8 cellular contexts compared by ENCODE assay signal in the genomic region with DNA sequence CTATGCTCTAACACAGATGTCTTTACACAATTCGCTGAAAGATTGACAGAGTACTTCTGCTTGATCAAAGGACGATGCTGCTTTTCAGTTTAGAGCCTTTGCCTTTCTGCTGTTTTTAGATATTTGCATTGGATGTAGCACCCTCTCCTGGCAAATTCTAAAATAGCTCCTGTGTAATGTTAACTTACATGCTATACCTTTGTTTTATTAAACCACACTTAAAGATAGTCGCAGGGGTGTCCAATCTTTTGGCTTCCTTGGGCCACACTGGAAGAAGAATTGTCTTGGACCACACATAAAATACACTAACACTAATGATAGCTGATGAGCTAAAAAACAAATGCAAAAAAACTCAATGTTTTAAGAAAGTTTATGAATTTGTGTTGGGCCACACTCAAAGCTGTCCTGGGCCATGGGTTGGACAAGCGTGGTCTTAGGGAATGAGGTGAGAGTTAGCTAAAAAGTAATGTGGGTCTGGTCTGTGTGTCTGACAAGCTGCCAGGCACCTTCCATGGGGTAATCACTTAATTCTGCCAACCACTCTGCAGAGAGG.
DNase-seq lines count a peak whose midpoint lies in the region; ATAC-seq, FAIRE-seq and TF ChIP-seq lines count a peak whose summit lies in the region.

No MANE protein-coding gene starts in this region.

- H3K79me2 ChIP-seq in Karpas-422 (ENCODE audit: low read length) = no peaks in the 10 kb centered on the region
- no peaks in the 10 kb centered on the region for H3K79me2 ChIP-seq in endothelial cell of umbilical vein (ENCODE audit: control insufficient read depth, insufficient read depth, low read length)

- H3K4me3 ChIP-seq in A673 (ENCODE audit: low read depth, low read length, poor library complexity, severe bottlenecking) (no peak overlapping the region), Karpas-422 (ENCODE audit: low read length) (no peak overlapping the region), endothelial cell of umbilical vein (replicated peaks in 1 of 3; ENCODE audit: insufficient read depth in 1 of 3, low read depth in 1 of 3, low read length in 3 of 3) (no peak overlapping the region)

- H4K20me1 ChIP-seq in Karpas-422 (ENCODE audit: insufficient read depth, low read depth, low read length) = no peaks in the 10 kb centered on the region
- no peaks in the 10 kb centered on the region for H4K20me1 ChIP-seq in endothelial cell of umbilical vein (replicated peaks; ENCODE audit: control insufficient read depth, extremely low read depth, insufficient read depth, low read length)

- H3K4me2 ChIP-seq in Karpas-422 (ENCODE audit: low read depth, low read length, poor library complexity, severe bottlenecking) = no peak overlapping the region
- H3K4me2 ChIP-seq in endothelial cell of umbilical vein (ENCODE audit: insufficient read depth, low read length) = no peak overlapping the region

- TF ChIP-seq POLR2A in endothelial cell of umbilical vein (IDR thresholded peaks at IDR 0.05; ENCODE audit: low read depth, low read length) = no peak

- no peaks in the 10 kb centered on the region for H3K9me3 ChIP-seq in A673 (ENCODE audit: low read depth, low read length, poor library complexity, severe bottlenecking)
- H3K9me3 ChIP-seq in Karpas-422 (ENCODE audit: low read length) = no peaks in the 10 kb centered on the region
- no peaks in the 10 kb centered on the region for H3K9me3 ChIP-seq in endothelial cell of umbilical vein (replicated peaks; ENCODE audit: control insufficient read depth, insufficient read depth, low read length)

- H3K4me1 ChIP-seq in A673 (ENCODE audit: insufficient read depth, low read length, poor library complexity, severe bottlenecking) = no peaks in the 10 kb centered on the region
- H3K4me1 ChIP-seq in Karpas-422 (ENCODE audit: low read length) = no peaks in the 10 kb centered on the region
- H3K4me1 ChIP-seq in endothelial cell of umbilical vein (ENCODE audit: control insufficient read depth, extremely low read depth, insufficient read depth, low read length) = peaks cover 15% of the 10 kb centered on the region

- H3K27ac ChIP-seq in A673 (ENCODE audit: low read depth, low read length, poor library complexity, severe bottlenecking) (no peak overlapping the region), Karpas-422 (ENCODE audit: low read length) (no peak overlapping the region), endothelial cell of umbilical vein (ENCODE audit: insufficient read depth, low read depth, low read length) (no peak overlapping the region)

- dilution Hi-C loops in endothelial cell of umbilical vein (cut with MboI; ENCODE audit: extremely low pct_ligation_motif_present, low sequenced_read_pairs) = no loop called here

- no peak overlapping the region for H3K9ac ChIP-seq in Karpas-422 (ENCODE audit: low read length)
- no peak overlapping the region for H3K9ac ChIP-seq in endothelial cell of umbilical vein (replicated peaks; ENCODE audit: extremely low read depth, insufficient read depth, low read length)

- no peaks in the 10 kb centered on the region for H3K27me3 ChIP-seq in A673 (replicated peaks; ENCODE audit: insufficient read depth, low read depth, low read length, poor library complexity)
- no peaks in the 10 kb centered on the region for H3K27me3 ChIP-seq in Karpas-422 (ENCODE audit: low read length)
- H3K27me3 ChIP-seq in endothelial cell of umbilical vein (ENCODE audit: control insufficient read depth in 2 of 2, insufficient read depth in 2 of 2, low read length in 2 of 2) = no peaks in the 10 kb centered on the region

- DNase-seq in A673 (ENCODE audit: low spot score) = peak; percentile 81
- DNase-seq in EL = peak; percentile 71
- DNase-seq in Karpas-422 = peak; percentile 79
- peak; percentile 58 for DNase-seq in SK-N-DZ (ENCODE audit: low spot score)
- DNase-seq in endothelial cell of umbilical vein (ENCODE audit: low read depth, low spot score) = peak; percentile 81
- DNase-seq in middle frontal gyrus (ENCODE audit: extremely low spot score, low spot score) = peak; percentile 69

- intact Hi-C loops in A673 (cut with micrococcal nuclease; ENCODE audit: unreplicated experiment) (loop anchor here (1.0 to 5.0 kb wide), 5 partner anchors 75 to 388 kb away; no protein-coding TSS in a partner anchor), endothelial cell of umbilical vein (cut with micrococcal nuclease) (loop anchor here (1.0 kb wide), 5 partner anchors 98 to 385 kb away; no protein-coding TSS in a partner anchor)

- H3K9me2 ChIP-seq in Karpas-422 (replicated peaks; ENCODE audit: insufficient read depth, low read length) = no peaks in the 10 kb centered on the region

- H2AFZ ChIP-seq in Karpas-422 (ENCODE audit: low read length) (no peak overlapping the region), endothelial cell of umbilical vein (ENCODE audit: low read depth, low read length) (no peak overlapping the region)

- BruUV-seq in A673 (replicated peaks; lab: Mats Ljungman, UMichigan) = no TSS peak
- no TSS peak for BruUV-seq in endothelial cell of umbilical vein (replicated peaks; lab: Mats Ljungman, UMichigan)

- CTCF ChIA-PET in A673 (lab: Charles Lee) = interaction anchor here (0.6 to 1.4 kb wide), 11 partner anchors 13 to 277 kb away, joined by 3 to 18 read pairs (median 3); a partner anchor contains a TSS
- CTCF ChIA-PET in endothelial cell of umbilical vein (lab: Charles Lee) = interaction anchor here (0.6 to 4.9 kb wide), 48 partner anchors 9 to 576 kb away, joined by 3 to 109 read pairs (median 5); a partner anchor contains a TSS

- no peaks in the 10 kb centered on the region for H3K36me3 ChIP-seq in A673 (ENCODE audit: insufficient read depth, low read length, poor library complexity, severe bottlenecking)
- H3K36me3 ChIP-seq in Karpas-422 (ENCODE audit: insufficient read depth, low read length) = peaks cover 4% of the 10 kb centered on the region; the same call in 1 of the 2 replicates
- peaks cover 0 to 3% of the 10 kb centered on the region in 2 experiments for H3K36me3 ChIP-seq in endothelial cell of umbilical vein (ENCODE audit: control insufficient read depth in 2 of 2, extremely low read depth in 1 of 2, insufficient read depth in 2 of 2, low read length in 2 of 2)

- no peak for ATAC-seq in GM21786 (IDR thresholded peaks at IDR 0.05; ENCODE audit: unreplicated experiment)
- no peak for ATAC-seq in GM21619 (IDR thresholded peaks at IDR 0.05; ENCODE audit: unreplicated experiment)

- POLR2A ChIA-PET in A673 (lab: Charles Lee; ENCODE audit: low non-redundant PET) (interaction anchor here (0.5 kb wide), 1 partner anchor 130 kb away, joined by 3 read pairs; no protein-coding TSS in a partner anchor), endothelial cell of umbilical vein (lab: Charles Lee) (interaction anchor here (0.6 to 1.9 kb wide), 3 partner anchors 135 to 211 kb away, joined by 3 to 6 read pairs (median 4); no protein-coding TSS in a partner anchor)

- TF ChIP-seq CTCF in A673 (conservative IDR thresholded peaks at IDR 0.05; ENCODE audit: low read depth, low read length) = peak; percentile 73
- peak; percentile 41 to 56 for TF ChIP-seq CTCF in endothelial cell of umbilical vein (IDR thresholded peaks at IDR 0.05; ENCODE audit: extremely low read depth in 1 of 2, insufficient read depth in 1 of 2, low read depth in 1 of 2, low read length in 2 of 2)

- no peaks in the 10 kb centered on the region for H3K9me1 ChIP-seq in endothelial cell of umbilical vein (replicated peaks; ENCODE audit: control insufficient read depth, extremely low read depth, insufficient read depth, low read length)

- peak; percentile 84 for FAIRE-seq in endothelial cell of umbilical vein (lab: Jason Lieb, UNC)

TF ChIP-seq in endothelial cell of umbilical vein, 7 proteins besides CTCF, POLR2A, EP300 and RAD21:
- no peak for TF ChIP-seq POLR2AphosphoS5 (IDR thresholded peaks at IDR 0.05; ENCODE audit: insufficient read depth, low read depth, low read length)
- TF ChIP-seq MYC (IDR thresholded peaks at IDR 0.05; ENCODE audit: low read depth, low read length) = no peak
- no peak for TF ChIP-seq JUN (IDR thresholded peaks at IDR 0.05; ENCODE audit: borderline replicate concordance, insufficient read depth, insufficient read length, low read depth)
- TF ChIP-seq FOS (IDR thresholded peaks at IDR 0.05; ENCODE audit: borderline replicate concordance, insufficient read depth, low read length) = no peak
- TF ChIP-seq, protein P1, sequence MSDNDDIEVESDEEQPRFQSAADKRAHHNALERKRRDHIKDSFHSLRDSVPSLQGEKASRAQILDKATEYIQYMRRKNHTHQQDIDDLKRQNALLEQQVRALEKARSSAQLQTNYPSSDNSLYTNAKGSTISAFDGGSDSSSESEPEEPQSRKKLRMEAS (IDR thresholded peaks at IDR 0.05; ENCODE audit: insufficient read depth, insufficient read length) = no peak
- no peak for TF ChIP-seq GATA2 (IDR thresholded peaks at IDR 0.05; ENCODE audit: insufficient read depth, insufficient read length, low read depth, low read length)
- TF ChIP-seq EZH2 (IDR thresholded peaks at IDR 0.05; ENCODE audit: borderline replicate concordance, low read depth, low read length, severe bottlenecking) = no peak
